In genomic region chr22:32079110-32080089, GRCh38 we compare ENCODE assay signal across 10 cellular contexts. TPM values are rescaled to one million over a fixed set of nuclear protein-coding genes. Genes with fewer than 3 reads are reported as not detected.
A peak's percentile ranks its signal among the peaks of the same experiment; 100 is the strongest.
DNase-seq lines count a peak whose midpoint lies in the region; ATAC-seq, FAIRE-seq and TF ChIP-seq lines count a peak whose summit lies in the region.
"Had no signal": no experiment of that assay in that cellular context is flagged by ENCODE, and none has a peak within 500 bp of the region (broad histone marks: within the 10 kb centered on the region; RNA-seq: fewer than 3 reads in every experiment).

No MANE protein-coding gene starts in this region.

- no peaks in the 10 kb centered on the region for H3K79me2 ChIP-seq in GM23338 (replicated peaks; ENCODE audit: insufficient read depth)

- H3K4me2 ChIP-seq in GM23338: no peak overlapping the region

- no peak for TF ChIP-seq POLR2A in GM12892 (IDR thresholded peaks at IDR 0.05; ENCODE audit: low read depth, low read length)

- peak; percentile 67 for DNase-seq in GM23338 (ENCODE audit: low spot score)
- DNase-seq in SK-MEL-5 (ENCODE audit: low read depth, low spot score): peak; percentile 47
- peak; percentile 11 for DNase-seq in foreskin melanocyte
- no peak for DNase-seq in psoas muscle
- DNase-seq in GM12892 (ENCODE audit: insufficient read length): no peak
- no peak for DNase-seq in SKM-1 treated with dmso at 0.1 percent for 144 hours (lab: John Stamatoyannopoulos, UW; ENCODE audit: unreplicated experiment)
- DNase-seq: activated CD8-positive, alpha-beta T cell treated with anti-CD3 and anti-CD28 coated beads, Interleukin-2, amount 10 ng/mL, durations not matched to agents 7 days and 5 days; midbrain had no signal

- H3K36me3 Mint-ChIP-seq in GM23338 (ENCODE audit: low read depth): no peaks in the 10 kb centered on the region

- intact Hi-C loops in psoas muscle (cut with DNase I): loop anchor here (1.0 to 2.0 kb wide), 3 partner anchors 29 to 105 kb away; no protein-coding TSS in a partner anchor

- TF ChIP-seq CTCF in GM23338 (conservative IDR thresholded peaks at IDR 0.05; ENCODE audit: low read depth in 2 of 2) (no peak), psoas muscle (IDR thresholded peaks at IDR 0.05) (no peak)

- H3K4me1 ChIP-seq in GM23338 (ENCODE audit: insufficient read depth) (no peaks in the 10 kb centered on the region), psoas muscle (peaks cover 17% of the 10 kb centered on the region)

- H3K27me3 ChIP-seq in GM23338 (ENCODE audit: insufficient read depth) (no peaks in the 10 kb centered on the region), psoas muscle (ENCODE audit: insufficient read depth in 3 of 3, low read length in 2 of 3) (peaks cover 0 to 2% (median 0%) of the 10 kb centered on the region in 3 donors)

- 38 to 42% (median 42%) methylated on average over 7 of the region's 7 CpGs for WGBS in psoas muscle, 3 donors

- no peak overlapping the region for H3K4me3 Mint-ChIP-seq in GM23338
- H3K4me3 Mint-ChIP-seq: activated CD8-positive, alpha-beta T cell treated with anti-CD3 and anti-CD28 coated beads, Interleukin-2, amount 10 ng/mL, durations not matched to agents 7 days and 5 days had no signal

- no peaks in the 10 kb centered on the region for H3K9me3 ChIP-seq in psoas muscle

- FAIRE-seq in GM12892 (lab: Jason Lieb, UNC): no peak

- in situ Hi-C loops in SK-MEL-5 (cut with HindIII; ENCODE audit: low pct_unique_long_range_greater_than_20kb, low sequenced_read_pairs): no loop called here

- H3K27ac Mint-ChIP-seq in GM23338: no peak overlapping the region
- H3K27ac Mint-ChIP-seq: activated CD8-positive, alpha-beta T cell treated with anti-CD3 and anti-CD28 coated beads, Interleukin-2, amount 10 ng/mL, durations not matched to agents 7 days and 5 days had no signal

- peaks cover 5% of the 10 kb centered on the region for H3K27me3 Mint-ChIP-seq in GM23338 (ENCODE audit: insufficient read depth, low read depth, poor library complexity)

- peaks cover 6% of the 10 kb centered on the region; the same call in 2 of the 3 replicates for H3K4me1 Mint-ChIP-seq in GM23338

- peak overlapping the region; percentile 76 for H2AFZ ChIP-seq in GM23338

- ATAC-seq in GM23338: peak; percentile 76
- ATAC-seq in psoas muscle: peak; percentile 80 to 96 (median 94)
- no peak for ATAC-seq in GM18502 (IDR thresholded peaks at IDR 0.05; ENCODE audit: poor library complexity, unreplicated experiment)
- no peak for ATAC-seq in GM21390 (IDR thresholded peaks at IDR 0.05; ENCODE audit: unreplicated experiment)
- ATAC-seq: activated CD8-positive, alpha-beta T cell treated with anti-CD3 and anti-CD28 coated beads, Interleukin-2, amount 10 ng/mL, durations not matched to agents 7 days and 5 days had no signal

- H3F3A ChIP-seq in GM23338 (replicated peaks; ENCODE audit: low read depth): no peaks in the 10 kb centered on the region

- H3K36me3 ChIP-seq in GM23338 (ENCODE audit: insufficient read depth): no peaks in the 10 kb centered on the region
- no peaks in the 10 kb centered on the region for H3K36me3 ChIP-seq in psoas muscle (ENCODE audit: insufficient read depth in 1 of 2, low read depth in 1 of 2)

- H3K9me3 Mint-ChIP-seq in GM23338: no peaks in the 10 kb centered on the region

- H3K4me3 ChIP-seq in GM23338 (no peak overlapping the region), psoas muscle (no peak overlapping the region)

- no peaks in the 10 kb centered on the region for H3K9me2 ChIP-seq in GM23338 (ENCODE audit: insufficient read depth)

- no peaks in the 10 kb centered on the region for H4K20me1 ChIP-seq in GM23338 (replicated peaks; ENCODE audit: insufficient read depth)

- H3K27ac ChIP-seq in GM23338 (ENCODE audit: low read depth): no peak overlapping the region
- peak overlapping the region; percentile 27 for H3K27ac ChIP-seq in psoas muscle

TF ChIP-seq in GM23338, 12 proteins besides CTCF, POLR2A, EP300 and RAD21 (continues in another document):
- TF ChIP-seq ZNF462 (CRISPR knock-in tag; IDR thresholded peaks at IDR 0.05): no peak
- no peak for TF ChIP-seq STAT1 (IDR thresholded peaks at IDR 0.05; ENCODE audit: unreplicated experiment)
- TF ChIP-seq NANOG (IDR thresholded peaks at IDR 0.05; ENCODE audit: borderline replicate concordance): no peak
- no peak for TF ChIP-seq EZH2phosphoT487 (IDR thresholded peaks at IDR 0.05; ENCODE audit: unreplicated experiment)
- TF ChIP-seq EZH2 (IDR thresholded peaks at IDR 0.05; ENCODE audit: low read depth, unreplicated experiment): no peak

RNA-seq across cellular contexts. Expression of gene SLC5A1, which starts 36.3 kb away (rescaled TPM):
- 0.03 TPM in 1 of 2 replicates, not detected in the other for total RNA-seq in GM23338 (2014; rRNA removed; shearing (Covaris generic))
- polyA plus RNA-seq in GM23338 (2016; fragmentation: Nextera tagmentation; extraction: Ambion mirVana): not detected in 2 replicates
- total RNA-seq in SK-MEL-5 (2014; rRNA removed; shearing (Covaris generic)): 0.19 and 0.24 TPM in 2 replicates
- 0.06 and 0.08 TPM in 2 replicates for polyA plus RNA-seq in SK-MEL-5 (2015; cell fraction: cytosol; rRNA removed)
- not detected in 2 replicates for polyA plus RNA-seq in SK-MEL-5 (2015; cell fraction: nucleus; rRNA removed)
- 1 to 10 TPM in 1 of 4 donors, under 1 TPM in 3; 0.17 to 2.0 (median 0.23) TPM for total RNA-seq in psoas muscle
- 1 to 10 TPM in 1 of 3 donors, under 1 TPM in 2; 0.06 to 1.1 (median 0.38) TPM for polyA plus RNA-seq in psoas muscle
- polyA plus RNA-seq in GM12892 (2012; ENCODE audit: missing spikeins): not detected
- total RNA-seq: activated CD8-positive, alpha-beta T cell treated with anti-CD3 and anti-CD28 coated beads, Interleukin-2, amount 10 ng/mL, durations not matched to agents 7 days and 5 days had no signal

Comparison
In these comparisons a context has a peak if more than half of its experiments do, and no peak if none do; other contexts are left out.
1. ATAC-seq: peak in GM23338 (single experiment) and psoas muscle (4 of 4); none in GM18502 (single experiment) and GM21390 (single experiment).
2. DNase-seq: peak in GM23338 (single experiment), SK-MEL-5 (single experiment) and foreskin melanocyte (single experiment); none in psoas muscle (0 of 2), GM12892 (single experiment) and SKM-1 treated with dmso at 0.1 percent for 144 hours (single experiment).